8 cellular contexts compared by ENCODE assay signal in genomic region chr13:45370922-45371406, GRCh38. TPM values are rescaled to one million over a fixed set of nuclear protein-coding genes. Genes with fewer than 3 reads are reported as not detected.
DNase-seq lines count a peak whose midpoint lies in the region; ATAC-seq and TF ChIP-seq lines count a peak whose summit lies in the region.

No MANE protein-coding gene starts in this region.

- intact Hi-C loops in left cardiac atrium (cut with DNase I): loop anchor here in 1 of 2 donors (5.0 kb wide), 2 partner anchors 91 to 116 kb away; partner anchors contain the start of gene COG3

- H3K9ac ChIP-seq in rectal smooth muscle tissue (ENCODE audit: low read length): no peak overlapping the region

- H3K36me3 ChIP-seq in RWPE2 (ENCODE audit: low read depth) (0 out of 2 replicates have a peak, but pooled peaks cover 10% of the 10 kb centered on the region), rectal smooth muscle tissue (ENCODE audit: control insufficient read depth, insufficient read depth, low read length) (no peaks in the 10 kb centered on the region)

- H3K27me3 ChIP-seq in RWPE2 (ENCODE audit: insufficient read depth, poor library complexity, severe bottlenecking) (no peaks in the 10 kb centered on the region), rectal smooth muscle tissue (ENCODE audit: control insufficient read depth, insufficient read depth, low read length) (no peaks in the 10 kb centered on the region)

- no peaks in the 10 kb centered on the region for H3K9me3 ChIP-seq in RWPE2 (ENCODE audit: severe bottlenecking)

- H3K27ac ChIP-seq in RWPE2 (ENCODE audit: poor library complexity, severe bottlenecking) (no peak overlapping the region), rectal smooth muscle tissue (ENCODE audit: low read depth, low read length) (no peak overlapping the region)

- peaks cover 28% of the 10 kb centered on the region for H3K4me1 ChIP-seq in RWPE2 (ENCODE audit: insufficient read depth, poor library complexity, severe bottlenecking)
- peaks cover 7% of the 10 kb centered on the region for H3K4me1 ChIP-seq in rectal smooth muscle tissue (ENCODE audit: control insufficient read depth, insufficient read depth, low read length)

- ATAC-seq in RWPE2 (ENCODE audit: low read depth) (0 out of 3 replicates have a peak, but pooled peaks have one; percentile 5), left cardiac atrium (peak; percentile 85 to 92), HG02642 (IDR thresholded peaks at IDR 0.05; ENCODE audit: poor library complexity, unreplicated experiment) (no peak), HG03025 (IDR thresholded peaks at IDR 0.05; ENCODE audit: low FRiP score, unreplicated experiment) (no peak), GM21528 (IDR thresholded peaks at IDR 0.05; ENCODE audit: low FRiP score, unreplicated experiment) (no peak)

- no peak overlapping the region for H3K4me3 ChIP-seq in RWPE2 (ENCODE audit: severe bottlenecking)
- peak overlapping the region; percentile 44 for H3K4me3 ChIP-seq in rectal smooth muscle tissue (ENCODE audit: low read length)

- peak; percentile 93 for TF ChIP-seq CTCF in GM12874 (IDR thresholded peaks at IDR 0.05; ENCODE audit: insufficient read depth, low read depth, low read length)
- TF ChIP-seq CTCF in RWPE2 (IDR thresholded peaks at IDR 0.05; ENCODE audit: poor library complexity, severe bottlenecking): peak; percentile 81

- no peak for DNase-seq in RWPE2 (ENCODE audit: low spot score)
- peak in 41 of 56 donors; percentile 1 to 68 (median 16) for DNase-seq in amygdala (lab: John Stamatoyannopoulos, UW)
- DNase-seq in left cardiac atrium: peak; percentile 83

RNA-seq across cellular contexts. Expression of gene TPT1, which starts 30.0 kb away (rescaled TPM):
- total RNA-seq in left cardiac atrium: 1,000 to 10,000 TPM; 3,599 to 3,935 TPM

RNA-seq across cellular contexts. Expression of gene SLC25A30, which starts 47.2 kb away (rescaled TPM):
- total RNA-seq in left cardiac atrium: 10 to 100 TPM; 57.9 to 73.8 TPM

Comparison
In these comparisons a context has a peak if more than half of its experiments do, and no peak if none do; other contexts are left out.
1. ATAC-seq: peak in RWPE2 (single experiment) and left cardiac atrium (2 of 2); none in HG02642 (single experiment), HG03025 (single experiment) and GM21528 (single experiment).